ENCODE assay signal across 21 cellular contexts in genomic region chr4:26503427-26503826, GRCh38. TPM values are rescaled to one million over a fixed set of nuclear protein-coding genes. Genes with fewer than 3 reads are reported as not detected.
A peak's percentile ranks its signal among the peaks of the same experiment; 100 is the strongest.
DNase-seq lines count a peak whose midpoint lies in the region; ATAC-seq and TF ChIP-seq lines count a peak whose summit lies in the region.
"Had no signal": no experiment of that assay in that cellular context is flagged by ENCODE, and none has a peak within 500 bp of the region (broad histone marks: within the 10 kb centered on the region; RNA-seq: fewer than 3 reads in every experiment).

No MANE protein-coding gene starts in this region.

- peak; percentile 25 for DNase-seq in EH (ENCODE audit: low read depth)
- peak; percentile 19 for DNase-seq in MV-4-11 (lab: John Stamatoyannopoulos, UW)
- no peak for DNase-seq in left lung
- peak; percentile 19 for DNase-seq in renal cortical epithelial cell (ENCODE audit: low read depth)
- DNase-seq in activated CD4-positive, alpha-beta T cell treated with anti-CD3 and anti-CD28 coated beads, Interleukin-2, amount 50 U/mL, for 48 hours, result no peak
- DNase-seq in OCI-M2 (lab: John Stamatoyannopoulos, UW; ENCODE audit: unreplicated experiment), result no peak
- DNase-seq in NCI-H446 (lab: John Stamatoyannopoulos, UW), result no peak
- DNase-seq: C1 segment of cervical spinal cord, DND-41, GDM1, GM23248, KG1, NCI-H1092, NCI-H146, NCI-H226, NCI-H526 had no signal

- ATAC-seq in left lung (peak; percentile 17), GM21367 (IDR thresholded peaks at IDR 0.05; ENCODE audit: unreplicated experiment) (no peak)
- ATAC-seq: A549, GM12878, HCT116 had no signal

- no peak overlapping the region for H3K4me3 ChIP-seq in left lung
- H3K4me3 ChIP-seq: A549, GM12878, GM23248 had no signal

- no peaks in the 10 kb centered on the region for H3K27me3 ChIP-seq in left lung

- H3K4me1 ChIP-seq in left lung, result no peaks in the 10 kb centered on the region
- H3K4me1 ChIP-seq: A549 had no signal

- no peak overlapping the region for H3K27ac ChIP-seq in left lung
- H3K27ac ChIP-seq: A549, GM23248 had no signal

- H3K36me3 ChIP-seq in left lung, result no peaks in the 10 kb centered on the region

- peaks cover 0 to 8% of the 10 kb centered on the region in 2 donors for H3K9me3 ChIP-seq in left lung

- intact Hi-C loops in left lung (cut with DNase I), result no loop called here

- no peak for TF ChIP-seq CTCF in left lung (IDR thresholded peaks at IDR 0.05)

RNA-seq across cellular contexts. Expression of gene CCKAR, which starts 13.1 kb away (rescaled TPM):
- total RNA-seq in left lung, result not detected
- total RNA-seq in renal cortical epithelial cell, result 0.05 TPM in 1 of 2 replicates, not detected in the other
- total RNA-seq: GM12878, GM23248, MCF 10A had no signal

Comparison
In these comparisons a context has a peak if more than half of its experiments do, and no peak if none do; other contexts are left out.
1. DNase-seq: peak in EH (single experiment), MV-4-11 (single experiment) and renal cortical epithelial cell (single experiment); none in left lung (0 of 2), activated CD4-positive, alpha-beta T cell treated with anti-CD3 and anti-CD28 coated beads, Interleukin-2, amount 50 U/mL, for 48 hours (0 of 2), OCI-M2 (single experiment) and NCI-H446 (0 of 2).